Comparison of ENCODE assay signal across 8 cellular contexts in genomic region chr10:122112625-122113160, GRCh38.
DNase-seq lines count a peak whose midpoint lies in the region; ATAC-seq and TF ChIP-seq lines count a peak whose summit lies in the region.

No MANE protein-coding gene starts in this region.

- peak overlapping the region; percentile 100 for H3K27ac ChIP-seq in thyroid gland

- no peaks in the 10 kb centered on the region for H3K36me3 ChIP-seq in endocrine pancreas (ENCODE audit: control insufficient read depth, insufficient read depth, low read length)
- no peaks in the 10 kb centered on the region for H3K36me3 ChIP-seq in thyroid gland

- DNase-seq in A172 (ENCODE audit: low spot score), result peak; percentile 53
- DNase-seq in OCI-M1 (lab: John Stamatoyannopoulos, UW), result peak; percentile 77
- DNase-seq in lower leg skin (ENCODE audit: low spot score in 2 of 2), result peak; percentile 69 to 95
- peak; percentile 88 to 90 for DNase-seq in thyroid gland
- no peak for DNase-seq in activated T-cell treated with anti-CD3 and anti-CD28 coated beads for 4 hours

- ATAC-seq in GM21786 (IDR thresholded peaks at IDR 0.05; ENCODE audit: unreplicated experiment) (peak; percentile 29), HG02798 (IDR thresholded peaks at IDR 0.05; ENCODE audit: poor library complexity, unreplicated experiment) (no peak)

- WGBS in lower leg skin, 2 donors, result 0 to 1% methylated on average over 17 to 34 of the region's 63 CpGs
- WGBS in thyroid gland, 2 donors, result 0% methylated on average over 7 of the region's 63 CpGs

- H3K27me3 ChIP-seq in endocrine pancreas (ENCODE audit: control insufficient read depth, insufficient read depth, low read length) (no peaks in the 10 kb centered on the region), thyroid gland (no peaks in the 10 kb centered on the region)

- peak overlapping the region; percentile 39 for H3K4me3 ChIP-seq in endocrine pancreas (ENCODE audit: control insufficient read depth, insufficient read depth, low read length)
- peak overlapping the region; percentile 36 for H3K4me3 ChIP-seq in lower leg skin (ENCODE audit: low read depth, poor library complexity, severe bottlenecking)
- peak overlapping the region; percentile 8 to 90 (median 65) for H3K4me3 ChIP-seq in thyroid gland (replicated peaks in 1 of 3)

- no peak for TF ChIP-seq POLR2A in lower leg skin (IDR thresholded peaks at IDR 0.05)
- TF ChIP-seq POLR2A in thyroid gland (IDR thresholded peaks at IDR 0.05), result peak; percentile 85 to 97

- TF ChIP-seq CTCF in lower leg skin (IDR thresholded peaks at IDR 0.05), result no peak
- peak in 4 of 6 experiments; percentile 11 to 76 (median 56) for TF ChIP-seq CTCF in thyroid gland (IDR thresholded peaks at IDR 0.05)

- H3K4me1 ChIP-seq in endocrine pancreas (ENCODE audit: control insufficient read depth, insufficient read depth, low read length) (peaks cover 6% of the 10 kb centered on the region), thyroid gland (peaks cover 44 to 45% of the 10 kb centered on the region in 2 donors)

- H3K9ac ChIP-seq in endocrine pancreas (ENCODE audit: control insufficient read depth, insufficient read depth, low read length), result peak overlapping the region; percentile 74

- H3K9me3 ChIP-seq in endocrine pancreas (ENCODE audit: control insufficient read depth, low read length), result no peaks in the 10 kb centered on the region
- H3K9me3 ChIP-seq in thyroid gland, result no peaks in the 10 kb centered on the region

- intact Hi-C loops in lower leg skin (cut with DNase I; ENCODE audit: low total_unique reads), result no loop called here
- intact Hi-C loops in thyroid gland (cut with DNase I), result loop anchor here (10.0 kb wide), 1 partner anchor 58 kb away; no protein-coding TSS in a partner anchor

Comparison
In these comparisons a context has a peak if more than half of its experiments do, and no peak if none do; other contexts are left out.
1. CTCF ChIP-seq: peak in thyroid gland (4 of 6); none in lower leg skin (0 of 3).
2. POLR2A ChIP-seq: peak in thyroid gland (2 of 2); none in lower leg skin (0 of 2).
3. Peak in every context shown above with its lines, with median percentiles within 50 percentile points of each other: H3K4me3 ChIP-seq.